In genomic region chr21:32135401-32136363, GRCh38 we compare ENCODE assay signal across 1 cellular context.
A peak's percentile ranks its signal among the peaks of the same experiment; 100 is the strongest.
TF ChIP-seq lines count a peak whose summit lies in the region.

No MANE protein-coding gene starts in this region.

TF ChIP-seq in SK-N-SH, 30 proteins besides CTCF, POLR2A, EP300 and RAD21 (continued from another document):
- TF ChIP-seq ZBTB33 (IDR thresholded peaks at IDR 0.05; ENCODE audit: borderline replicate concordance, low read depth): no peak
- no peak for TF ChIP-seq SIN3A (IDR thresholded peaks at IDR 0.05; ENCODE audit: borderline replicate concordance, low read depth, low read length)
- TF ChIP-seq JUND (IDR thresholded peaks at IDR 0.05): 0 out of 2 replicates have a peak, but pooled peaks have one; percentile 7
- TF ChIP-seq GATA2 (CRISPR knock-in tag; IDR thresholded peaks at IDR 0.05): no peak
- TF ChIP-seq MXI1 (IDR thresholded peaks at IDR 0.05; ENCODE audit: low read depth, low read length): no peak
- no peak for TF ChIP-seq USF1 (IDR thresholded peaks at IDR 0.05; ENCODE audit: borderline replicate concordance, low read depth)
- no peak for TF ChIP-seq FOXJ3 (CRISPR knock-in tag; IDR thresholded peaks at IDR 0.05)
- no peak for TF ChIP-seq POLR2AphosphoS5 (IDR thresholded peaks at IDR 0.05; ENCODE audit: low read depth, low read length)
